In genomic region chr19:2187164-2187563, GRCh38 we compare ENCODE assay signal across 20 cellular contexts. TPM values are rescaled to one million over a fixed set of nuclear protein-coding genes. Genes with fewer than 3 reads are reported as not detected.
DNase-seq lines count a peak whose midpoint lies in the region; ATAC-seq and TF ChIP-seq lines count a peak whose summit lies in the region.
"Had no signal": no experiment of that assay in that cellular context is flagged by ENCODE, and none has a peak within 500 bp of the region (broad histone marks: within the 10 kb centered on the region; RNA-seq: fewer than 3 reads in every experiment).

No MANE protein-coding gene starts in this region.

- CTCF ChIA-PET in MCF 10A (lab: Yijun Ruan, JAX): interaction anchor here (0.8 kb wide), 1 partner anchor 289 kb away, joined by 3 read pairs; no protein-coding TSS in a partner anchor

- no peak for ATAC-seq in stimulated activated naive CD8-positive, alpha-beta T cell treated with anti-CD3 and anti-CD28 coated beads, Interleukin-15, Interleukin-2, amounts not matched to agents 100 U/mL and 50 U/mL, for 24 hours
- ATAC-seq: PC-3 had no signal

- 60% methylated on average over 1 of the region's 13 CpGs; no CpG with 5 or more reads in 1 of the 2 donors for WGBS in esophagus squamous epithelium, 2 donors

- H3K36me3 ChIP-seq in esophagus squamous epithelium (peaks cover 16 to 100% (median 22%) of the 10 kb centered on the region in 3 donors), vagina (peaks cover 0 to 13% of the 10 kb centered on the region in 2 donors)

- DNase-seq in stimulated activated naive CD8-positive, alpha-beta T cell treated with anti-CD3 and anti-CD28 coated beads, Interleukin-15, Interleukin-2, amounts not matched to agents 100 U/mL and 50 U/mL, for 24 hours: no peak
- DNase-seq in esophagus squamous epithelium (lab: John Stamatoyannopoulos, UW) (no peak), osteocyte (ENCODE audit: extremely low spot score, unreplicated experiment) (no peak), vagina (ENCODE audit: extremely low spot score in 2 of 2) (no peak), COLO829 (ENCODE audit: low spot score) (no peak), ACHN (no peak), MCF 10A (ENCODE audit: unreplicated experiment) (no peak)
- DNase-seq: activated CD4-positive, CD25-positive, alpha-beta regulatory T cell; activated CD8-positive, alpha-beta memory T cell treated with anti-CD3 and anti-CD28 coated beads, Interleukin-2, amount 50 U/mL, for 4 hours; adrenal gland; cortex of kidney; DMS79; foreskin fibroblast; naive thymus-derived CD8-positive, alpha-beta T cell; NCI-H146; NCI-H446 treated with DMSO at 0.1 percent for 48 hours; PC-3 had no signal

- no peak overlapping the region for H3K4me3 Mint-ChIP-seq in stimulated activated naive CD8-positive, alpha-beta T cell treated with anti-CD3 and anti-CD28 coated beads, Interleukin-15, Interleukin-2, amounts not matched to agents 100 ng/mL and 50 ng/mL, for 24 hours
- H3K4me3 Mint-ChIP-seq in osteocyte (ENCODE audit: unreplicated experiment): no peak overlapping the region
- H3K4me3 Mint-ChIP-seq in MCF 10A (ENCODE audit: unreplicated experiment): no peak overlapping the region

- no peak for TF ChIP-seq CTCF in esophagus squamous epithelium (IDR thresholded peaks at IDR 0.05)
- TF ChIP-seq CTCF in osteocyte (IDR thresholded peaks at IDR 0.05): no peak
- TF ChIP-seq CTCF in vagina (IDR thresholded peaks at IDR 0.05): no peak
- no peak for TF ChIP-seq CTCF in MCF 10A (IDR thresholded peaks at IDR 0.05; ENCODE audit: unreplicated experiment)

- POLR2A ChIA-PET in MCF 10A (lab: Yijun Ruan, JAX): no interaction called here

- H3K27ac Mint-ChIP-seq in stimulated activated naive CD8-positive, alpha-beta T cell treated with anti-CD3 and anti-CD28 coated beads, Interleukin-15, Interleukin-2, amounts not matched to agents 100 ng/mL and 50 ng/mL, for 24 hours: peak overlapping the region; percentile 76
- H3K27ac Mint-ChIP-seq in osteocyte (ENCODE audit: unreplicated experiment) (peak overlapping the region; percentile 93), MCF 10A (ENCODE audit: low read depth, unreplicated experiment) (no peak overlapping the region)

- H3K4me3 ChIP-seq in esophagus squamous epithelium (no peak overlapping the region), vagina (no peak overlapping the region)
- H3K4me3 ChIP-seq: adrenal gland, smooth muscle cell had no signal

- in situ Hi-C loops in ACHN (cut with HindIII; ENCODE audit: low pct_ligation_motif_present, low pct_unique_long_range_greater_than_20kb, low sequenced_read_pairs): no loop called here

- TF ChIP-seq POLR2A in esophagus squamous epithelium (IDR thresholded peaks at IDR 0.05) (no peak), vagina (IDR thresholded peaks at IDR 0.05) (no peak)

- H3K27me3 ChIP-seq in esophagus squamous epithelium: no peaks in the 10 kb centered on the region
- H3K27me3 ChIP-seq in vagina: no peaks in the 10 kb centered on the region
- H3K27me3 ChIP-seq: adrenal gland had no signal

- no peaks in the 10 kb centered on the region for H3K9me3 ChIP-seq in esophagus squamous epithelium
- no peaks in the 10 kb centered on the region for H3K9me3 ChIP-seq in vagina
- H3K9me3 ChIP-seq: adrenal gland had no signal

- H3K4me1 ChIP-seq in esophagus squamous epithelium (peaks cover 13 to 48% (median 21%) of the 10 kb centered on the region in 3 donors), vagina (peaks cover 36% of the 10 kb centered on the region)

- no peaks in the 10 kb centered on the region for H3K9me3 Mint-ChIP-seq in stimulated activated naive CD8-positive, alpha-beta T cell treated with anti-CD3 and anti-CD28 coated beads, Interleukin-15, Interleukin-2, amounts not matched to agents 100 ng/mL and 50 ng/mL, for 24 hours
- H3K9me3 Mint-ChIP-seq in osteocyte (ENCODE audit: unreplicated experiment) (no peaks in the 10 kb centered on the region), MCF 10A (ENCODE audit: unreplicated experiment) (no peaks in the 10 kb centered on the region)
- H3K9me3 Mint-ChIP-seq: naive thymus-derived CD8-positive, alpha-beta T cell had no signal

- no peaks in the 10 kb centered on the region for H3K27me3 Mint-ChIP-seq in stimulated activated naive CD8-positive, alpha-beta T cell treated with anti-CD3 and anti-CD28 coated beads, Interleukin-15, Interleukin-2, amounts not matched to agents 100 ng/mL and 50 ng/mL, for 24 hours
- no peaks in the 10 kb centered on the region for H3K27me3 Mint-ChIP-seq in osteocyte (ENCODE audit: unreplicated experiment)
- H3K27me3 Mint-ChIP-seq in MCF 10A (ENCODE audit: insufficient read depth, unreplicated experiment): no peaks in the 10 kb centered on the region
- H3K27me3 Mint-ChIP-seq: naive thymus-derived CD8-positive, alpha-beta T cell had no signal

- H3K27ac ChIP-seq in esophagus squamous epithelium (peak overlapping the region in 3 of 4 donors; percentile 44 to 81 (median 77)), vagina (peak overlapping the region; percentile 51)
- H3K27ac ChIP-seq: KMS-11 had no signal

- no TSS peak for BruUV-seq in MCF 10A (replicated peaks; lab: Mats Ljungman, UMichigan)

- intact Hi-C loops in esophagus squamous epithelium (cut with DNase I): no loop called here
- intact Hi-C loops in vagina (cut with DNase I): no loop called here
- intact Hi-C loops in MCF 10A (cut with micrococcal nuclease): no loop called here

- peaks cover 50% of the 10 kb centered on the region for H3K36me3 Mint-ChIP-seq in stimulated activated naive CD8-positive, alpha-beta T cell treated with anti-CD3 and anti-CD28 coated beads, Interleukin-15, Interleukin-2, amounts not matched to agents 100 ng/mL and 50 ng/mL, for 24 hours (ENCODE audit: low read depth)
- H3K36me3 Mint-ChIP-seq in osteocyte (ENCODE audit: unreplicated experiment): peaks cover 13% of the 10 kb centered on the region
- H3K36me3 Mint-ChIP-seq in MCF 10A (ENCODE audit: insufficient read depth, unreplicated experiment): peaks cover 50% of the 10 kb centered on the region

- peaks cover 32% of the 10 kb centered on the region for H3K4me1 Mint-ChIP-seq in stimulated activated naive CD8-positive, alpha-beta T cell treated with anti-CD3 and anti-CD28 coated beads, Interleukin-15, Interleukin-2, amounts not matched to agents 100 ng/mL and 50 ng/mL, for 24 hours (ENCODE audit: low read depth)
- peaks cover 51% of the 10 kb centered on the region for H3K4me1 Mint-ChIP-seq in osteocyte (ENCODE audit: unreplicated experiment)
- no peaks in the 10 kb centered on the region for H3K4me1 Mint-ChIP-seq in MCF 10A (ENCODE audit: insufficient read depth, unreplicated experiment)

RNA-seq across cellular contexts. Expression of gene DOT1L, which starts 23.4 kb away (rescaled TPM):
- total RNA-seq in esophagus squamous epithelium: 10 to 100 TPM in 3 of 4 donors, 1 to 10 TPM in 1; 8.5 to 24.4 (median 17.0) TPM
- total RNA-seq in osteocyte: 34.1 and 38.1 TPM in 2 replicates
- 13.0 TPM for total RNA-seq in vagina
- 27.0 and 28.4 TPM in 2 replicates for total RNA-seq in MCF 10A (2022)

RNA-seq across cellular contexts. Expression of gene AP3D1, which starts 35.8 kb away (rescaled TPM):
- total RNA-seq in esophagus squamous epithelium (10 to 100 TPM; 47.7 to 99.9 (median 71.8) TPM), osteocyte (139 and 152 TPM in 2 replicates), vagina (62.9 TPM), MCF 10A (2022) (172 and 181 TPM in 2 replicates)

RNA-seq across cellular contexts. Expression of gene PLEKHJ1, which starts 49.0 kb away (rescaled TPM):
- 10 to 100 TPM; 44.8 to 56.5 (median 48.8) TPM for total RNA-seq in esophagus squamous epithelium
- total RNA-seq in osteocyte: 40.7 and 45.7 TPM in 2 replicates
- total RNA-seq in vagina: 30.7 TPM
- total RNA-seq in MCF 10A (2022): 44.3 and 54.1 TPM in 2 replicates

RNA-seq across cellular contexts. Expression of gene SF3A2, which starts 49.5 kb away (rescaled TPM):
- total RNA-seq in esophagus squamous epithelium (10 to 100 TPM; 19.3 to 39.7 (median 31.3) TPM), osteocyte (101 and 102 TPM in 2 replicates), vagina (71.2 TPM), MCF 10A (2022) (101 and 119 TPM in 2 replicates)
